ENCODE assay signal across 9 cellular contexts in the genomic region with DNA sequence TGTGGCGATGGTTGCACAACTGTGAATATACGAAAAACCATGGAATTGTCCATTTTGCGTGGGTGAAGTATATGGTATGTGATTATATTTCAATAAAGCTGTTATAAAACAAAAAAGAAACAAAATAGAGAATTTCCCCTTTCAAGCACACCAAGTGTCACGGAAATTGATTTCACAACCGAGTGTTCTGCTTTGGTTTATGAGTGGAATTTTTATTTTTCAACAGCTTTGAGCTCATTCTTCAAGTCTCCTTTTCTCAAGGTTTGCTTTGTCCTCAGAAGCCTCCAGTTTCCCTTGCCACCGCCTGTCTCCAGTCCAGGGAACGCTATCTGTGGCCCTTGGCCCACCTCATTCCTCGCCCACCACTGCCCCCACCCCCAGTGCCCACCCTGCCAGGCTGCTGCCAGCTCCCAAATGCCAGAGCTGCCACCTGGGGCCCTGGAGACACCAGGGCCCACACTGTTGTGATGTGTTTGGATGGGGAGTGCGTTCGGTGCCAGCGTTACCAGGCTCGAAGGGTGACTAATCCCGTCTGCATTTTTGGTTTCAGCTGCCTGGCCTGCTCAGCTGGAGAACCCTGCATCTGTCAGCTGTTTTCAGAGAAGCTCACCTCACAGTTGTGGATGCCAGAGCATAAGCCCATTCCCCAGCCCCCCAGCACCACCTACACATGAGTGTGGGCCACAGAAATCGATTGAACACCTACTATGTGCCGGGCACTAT. TPM values are rescaled to one million over a fixed set of nuclear protein-coding genes. Genes with fewer than 3 reads are reported as not detected.
A peak's percentile ranks its signal among the peaks of the same experiment; 100 is the strongest.
DNase-seq lines count a peak whose midpoint lies in the region; ATAC-seq and TF ChIP-seq lines count a peak whose summit lies in the region.
"Had no signal": no experiment of that assay in that cellular context is flagged by ENCODE, and none has a peak within 500 bp of the region (broad histone marks: within the 10 kb centered on the region; RNA-seq: fewer than 3 reads in every experiment).

No MANE protein-coding gene starts in this region.

- no peaks in the 10 kb centered on the region for H3K4me1 ChIP-seq in endodermal cell (ENCODE audit: control insufficient read depth, insufficient read depth, low read length)

- no peaks in the 10 kb centered on the region for H3K36me3 ChIP-seq in endodermal cell (ENCODE audit: control insufficient read depth, insufficient read depth, low read length)

- H3K27ac Mint-ChIP-seq in effector memory CD8-positive, alpha-beta T cell: peak overlapping the region; percentile 44 to 73
- H3K27ac Mint-ChIP-seq in endodermal cell: no peak overlapping the region

- peak; percentile 14 for ATAC-seq in effector memory CD8-positive, alpha-beta T cell (replicated peaks)
- ATAC-seq in GM19324 (IDR thresholded peaks at IDR 0.05; ENCODE audit: low FRiP score, unreplicated experiment) (no peak), HG02973 (IDR thresholded peaks at IDR 0.05; ENCODE audit: unreplicated experiment) (no peak), HG03039 (IDR thresholded peaks at IDR 0.05; ENCODE audit: unreplicated experiment) (no peak)

- peak overlapping the region; percentile 98 for H3K27ac ChIP-seq in AG04450 (ENCODE audit: low read depth, low read length)
- H3K27ac ChIP-seq in endodermal cell (ENCODE audit: low read depth, low read length): no peak overlapping the region

- CTCF ChIA-PET in AG04450 (lab: Charles Lee): interaction anchor here (0.6 to 1.4 kb wide), 8 partner anchors 17 to 192 kb away, joined by 3 to 6 read pairs (median 4); no protein-coding TSS in a partner anchor

- TF ChIP-seq CTCF in AG04450 (IDR thresholded peaks at IDR 0.05; ENCODE audit: low read depth, low read length) (no peak), endodermal cell (conservative IDR thresholded peaks at IDR 0.05) (no peak)

- H3K4me3 ChIP-seq in AG04450 (ENCODE audit: low read depth, low read length) (no peak overlapping the region), endodermal cell (ENCODE audit: low read length) (no peak overlapping the region)

- peaks cover 4% of the 10 kb centered on the region for H3K36me3 Mint-ChIP-seq in effector memory CD8-positive, alpha-beta T cell (ENCODE audit: insufficient read depth)
- no peaks in the 10 kb centered on the region for H3K36me3 Mint-ChIP-seq in endodermal cell (ENCODE audit: low read depth)

- peaks cover 0 to 6% of the 10 kb centered on the region in 2 donors for H3K27me3 Mint-ChIP-seq in effector memory CD8-positive, alpha-beta T cell
- no peaks in the 10 kb centered on the region for H3K27me3 Mint-ChIP-seq in endodermal cell (ENCODE audit: insufficient read depth)

- H3K9me3 Mint-ChIP-seq in effector memory CD8-positive, alpha-beta T cell: no peaks in the 10 kb centered on the region
- H3K9me3 Mint-ChIP-seq in endodermal cell: peaks cover 2% of the 10 kb centered on the region

- 76 to 87% methylated on average over 6 to 14 of the region's 15 CpGs for WGBS in endodermal cell (ENCODE audit: insufficient coverage in 1 of 2, insufficient read length in 1 of 2), 2 experiments

- H3K4me1 Mint-ChIP-seq in effector memory CD8-positive, alpha-beta T cell (ENCODE audit: low read depth in 2 of 2): peaks cover 7 to 22% of the 10 kb centered on the region in 2 donors
- peaks cover 2% of the 10 kb centered on the region for H3K4me1 Mint-ChIP-seq in endodermal cell

- DNase-seq in AG04450 (ENCODE audit: low read depth, low spot score) (peak; percentile 81), NCI-H1694 treated with DMSO at 0.1 percent for 48 hours (lab: John Stamatoyannopoulos, UW) (peak; percentile 39), myocyte (ENCODE audit: low read depth) (peak; percentile 99), endodermal cell (no peak)
- DNase-seq in effector memory CD8-positive, alpha-beta T cell: no peak
- DNase-seq: GF-D8 had no signal

- no peak overlapping the region for H3K9ac ChIP-seq in endodermal cell (ENCODE audit: extremely low read depth, low read length, poor library complexity, severe bottlenecking)

- POLR2A ChIA-PET in AG04450 (lab: Yijun Ruan, JAX): interaction anchor here (0.7 to 2.0 kb wide), 9 partner anchors 18 to 587 kb away, joined by 3 to 25 read pairs (median 4); a partner anchor contains a TSS

- H3K4me3 Mint-ChIP-seq in effector memory CD8-positive, alpha-beta T cell: no peak overlapping the region
- H3K4me3 Mint-ChIP-seq in endodermal cell: no peak overlapping the region

- H3K27me3 ChIP-seq in AG04450 (ENCODE audit: control insufficient read depth, insufficient read depth, low read length): no peaks in the 10 kb centered on the region
- H3K27me3 ChIP-seq in endodermal cell (ENCODE audit: control insufficient read depth, insufficient read depth, low read length, poor library complexity, severe bottlenecking): no peaks in the 10 kb centered on the region

- H3K9me3 ChIP-seq in AG04450 (ENCODE audit: control insufficient read depth, insufficient read depth, low read length): no peaks in the 10 kb centered on the region
- H3K9me3 ChIP-seq in endodermal cell (ENCODE audit: control insufficient read depth, low read length): no peaks in the 10 kb centered on the region

RNA-seq across cellular contexts. Expression of a gene that starts 30.4 kb away (rescaled TPM):
- 98.8 and 147 TPM in 2 replicates for polyA plus RNA-seq in AG04450 (2011; rRNA removed)
- polyA minus RNA-seq in AG04450 (2011; rRNA and poly(A)+ RNA removed): 187 and 265 TPM in 2 replicates
- total RNA-seq in myocyte (78.1 and 127 TPM in 2 replicates), endodermal cell (10 to 100 TPM in 1 of 2 donors, 1 to 10 TPM in 1; 9.2 to 11.0 TPM)
- polyA plus RNA-seq in myocyte (2012): 62.7 TPM
- polyA plus RNA-seq in endodermal cell (2013, experiment 1 of 2): 16.8 TPM
- polyA plus RNA-seq in endodermal cell (2013, experiment 2 of 2): 18.1 TPM

Comparison
In these comparisons a context has a peak if more than half of its experiments do, and no peak if none do; other contexts are left out.
1. DNase-seq: peak in AG04450 (single experiment), NCI-H1694 treated with DMSO at 0.1 percent for 48 hours (single experiment) and myocyte (single experiment); none in effector memory CD8-positive, alpha-beta T cell (0 of 3) and endodermal cell (single experiment).